17 cellular contexts compared by ENCODE assay signal in genomic region chr14:43754838-43755237, GRCh38.
DNase-seq lines count a peak whose midpoint lies in the region; ATAC-seq and TF ChIP-seq lines count a peak whose summit lies in the region.
"Had no signal": no experiment of that assay in that cellular context is flagged by ENCODE, and none has a peak within 500 bp of the region (broad histone marks: within the 10 kb centered on the region; RNA-seq: fewer than 3 reads in every experiment).

No MANE protein-coding gene starts in this region.

- no peak overlapping the region for H3K4me3 Mint-ChIP-seq in H9
- H3K4me3 Mint-ChIP-seq in WTC11, result peak overlapping the region; percentile 42
- H3K4me3 Mint-ChIP-seq: B cell, CD14-positive monocyte had no signal

- H3K36me3 ChIP-seq in iPS DF 6.9 (ENCODE audit: control insufficient read depth, insufficient read depth, low read length) (no peaks in the 10 kb centered on the region), smooth muscle cell (ENCODE audit: low read depth) (no peaks in the 10 kb centered on the region)

- no CpG with 5 or more reads among the region's 3 CpGs for WGBS in H9 (ENCODE audit: extremely low coverage, insufficient read length, low lambda C conversion rate)
- WGBS in iPS DF 6.9 (ENCODE audit: insufficient coverage, insufficient read length), result no CpG with 5 or more reads among the region's 3 CpGs
- 81% methylated on average over 3 of the region's 3 CpGs for WGBS in smooth muscle cell (ENCODE audit: low lambda C conversion rate)

- H2AFZ ChIP-seq in H9 (ENCODE audit: low read length) (no peak overlapping the region), smooth muscle cell (ENCODE audit: low read depth) (peak overlapping the region; percentile 33)

- H3K79me1 ChIP-seq in H9 (ENCODE audit: insufficient read depth, low read depth, low read length, poor library complexity, severe bottlenecking), result no peaks in the 10 kb centered on the region

- H2BK20ac ChIP-seq in H9 (ENCODE audit: low read depth, low read length, poor library complexity, severe bottlenecking), result no peak overlapping the region

- no peak overlapping the region for H2BK12ac ChIP-seq in H9 (ENCODE audit: insufficient read length, low read depth, low read length)

- CTCF ChIA-PET in WTC11 (lab: Charles Lee), result interaction anchor here (0.5 kb wide), 1 partner anchor 185 kb away, joined by 6 read pairs; no protein-coding TSS in a partner anchor

- H3K9me3 ChIP-seq in H9 (ENCODE audit: control insufficient read depth, low read depth, low read length) (no peaks in the 10 kb centered on the region), iPS DF 6.9 (ENCODE audit: control insufficient read depth, insufficient read depth, low read length) (no peaks in the 10 kb centered on the region), smooth muscle cell (replicated peaks; ENCODE audit: low read depth) (no peaks in the 10 kb centered on the region)

- no peak overlapping the region for H3K23ac ChIP-seq in H9 (ENCODE audit: insufficient read length, low read depth, low read length)

- H3K27me3 ChIP-seq in H9 (ENCODE audit: insufficient read depth, low read length) (no peaks in the 10 kb centered on the region), iPS DF 6.9 (ENCODE audit: control insufficient read depth, insufficient read depth, low read length) (no peaks in the 10 kb centered on the region), smooth muscle cell (ENCODE audit: low read depth) (no peaks in the 10 kb centered on the region)

- no peak overlapping the region for H3K14ac ChIP-seq in H9 (ENCODE audit: insufficient read depth, low read length)

- H4K20me1 ChIP-seq in H9 (ENCODE audit: control insufficient read depth, insufficient read depth, insufficient read length), result no peaks in the 10 kb centered on the region
- H4K20me1 ChIP-seq in smooth muscle cell (ENCODE audit: low read depth), result no peaks in the 10 kb centered on the region

- no peak for TF ChIP-seq CTCF in H9 (conservative IDR thresholded peaks at IDR 0.05)
- TF ChIP-seq CTCF in WTC11 (IDR thresholded peaks at IDR 0.05), result no peak
- TF ChIP-seq CTCF in smooth muscle cell (IDR thresholded peaks at IDR 0.05; ENCODE audit: borderline replicate concordance, insufficient read depth, poor library complexity, severe bottlenecking), result no peak

- H3K4me2 ChIP-seq in H9 (ENCODE audit: insufficient read depth, insufficient read length, low read length) (no peak overlapping the region), smooth muscle cell (no peak overlapping the region)
- H3K4me2 ChIP-seq: KMS-11 had no signal

- H3K4ac ChIP-seq in H9 (ENCODE audit: low read depth, low read length), result no peak overlapping the region

- H3K27ac Mint-ChIP-seq in H9, result peak overlapping the region; percentile 92 to 98 (median 93); a peak in 6 of 7 replicates
- H3K27ac Mint-ChIP-seq in WTC11, result peak overlapping the region; percentile 98
- H3K27ac Mint-ChIP-seq: B cell, CD14-positive monocyte had no signal

- no peak overlapping the region for H3T11ph ChIP-seq in H9 (ENCODE audit: low read length)

- no peak overlapping the region for H3K9ac ChIP-seq in H9 (ENCODE audit: extremely low read depth, insufficient read length, low read length)
- H3K9ac ChIP-seq in smooth muscle cell (ENCODE audit: low read depth), result no peak overlapping the region
- H3K9ac ChIP-seq: KMS-11 had no signal

- H3K4me3 ChIP-seq in iPS DF 6.9 (ENCODE audit: low read length) (no peak overlapping the region), smooth muscle cell (no peak overlapping the region)

- H2BK5ac ChIP-seq in H9 (ENCODE audit: insufficient read length, low read length), result no peak overlapping the region

- H3K27ac ChIP-seq in H9 (ENCODE audit: insufficient read length, low read depth, low read length) (peak overlapping the region; percentile 93), iPS DF 6.9 (ENCODE audit: low read length) (no peak overlapping the region), smooth muscle cell (ENCODE audit: low read depth) (no peak overlapping the region)
- H3K27ac ChIP-seq: KMS-11 had no signal

- H3K36me3 Mint-ChIP-seq in H9 (ENCODE audit: insufficient read depth in 1 of 3, low read depth in 3 of 3) (peaks cover 9 to 37% (median 14%) of the 10 kb centered on the region in 3 experiments), WTC11 (peaks cover 8% of the 10 kb centered on the region)
- H3K36me3 Mint-ChIP-seq: CD14-positive monocyte had no signal

- peak; percentile 97 for ATAC-seq in WTC11
- ATAC-seq in Right ventricle myocardium inferior, result no peak

- peak; percentile 43 for DNase-seq in H9
- peak; percentile 12 for DNase-seq in WTC11 (ENCODE audit: low spot score)
- peak; percentile 43 for DNase-seq in iPS DF 6.9 (ENCODE audit: low read depth, low spot score)
- no peak for DNase-seq in smooth muscle cell (lab: John Stamatoyannopoulos, UW; ENCODE audit: unreplicated experiment)
- DNase-seq in NCI-H2171 treated with DMSO at 0.1 percent for 48 hours (lab: John Stamatoyannopoulos, UW), result no peak
- no peak for DNase-seq in NCI-H1092 treated with DMSO at 0.1 percent for 48 hours (lab: John Stamatoyannopoulos, UW)
- DNase-seq in Right ventricle myocardium inferior (ENCODE audit: missing footprints), result no peak
- DNase-seq: GDM1, IMR-90, NCI-H1694, NCI-H2081 treated with DMSO at 0.1 percent for 48 hours, NCI-H446, NCI-H526, Right ventricle myocardium superior had no signal

- POLR2A ChIA-PET in WTC11 (lab: Charles Lee), result no interaction called here

- no peaks in the 10 kb centered on the region for H3K23me2 ChIP-seq in H9 (ENCODE audit: insufficient read length, low read depth, low read length, poor library complexity, severe bottlenecking)

- no peak overlapping the region for H4K8ac ChIP-seq in H9 (replicated peaks; ENCODE audit: insufficient read length, low read depth, low read length)

- H3K18ac ChIP-seq in H9 (ENCODE audit: insufficient read length, low read depth, low read length), result no peak overlapping the region

- H3K27me3 Mint-ChIP-seq in H9 (ENCODE audit: low read depth) (no peaks in the 10 kb centered on the region), WTC11 (ENCODE audit: low read depth) (no peaks in the 10 kb centered on the region)
- H3K27me3 Mint-ChIP-seq: B cell had no signal

- H2BK15ac ChIP-seq in H9 (ENCODE audit: low read depth, low read length), result no peak overlapping the region

- H3K9me3 Mint-ChIP-seq in H9 (peaks cover 26 to 27% of the 10 kb centered on the region in 2 experiments; a peak in 4 of 5 replicates), WTC11 (peaks cover 17% of the 10 kb centered on the region)

- H4K91ac ChIP-seq in H9 (ENCODE audit: insufficient read length, low read depth, low read length), result no peak overlapping the region

- H3F3A ChIP-seq in smooth muscle cell (ENCODE audit: low read depth), result no peaks in the 10 kb centered on the region

- H2BK120ac ChIP-seq in H9 (ENCODE audit: low read depth, low read length, poor library complexity, severe bottlenecking), result no peak overlapping the region

- H3K79me2 ChIP-seq in H9 (ENCODE audit: insufficient read depth, low read length) (no peaks in the 10 kb centered on the region), smooth muscle cell (ENCODE audit: low read depth) (no peaks in the 10 kb centered on the region)

- H3K56ac ChIP-seq in H9 (ENCODE audit: insufficient read length, low read depth, low read length), result no peak overlapping the region

- no peak overlapping the region for H2AK5ac ChIP-seq in H9 (ENCODE audit: insufficient read length, low read length)

- H4K5ac ChIP-seq in H9 (ENCODE audit: insufficient read length, low read depth, low read length), result no peak overlapping the region

- H3K4me1 Mint-ChIP-seq in H9 (peaks cover 23 to 37% of the 10 kb centered on the region in 2 experiments), WTC11 (peaks cover 28% of the 10 kb centered on the region)
- H3K4me1 Mint-ChIP-seq: B cell, CD14-positive monocyte had no signal

- intact Hi-C loops in Right ventricle myocardium inferior (cut with DNase I), result no loop called here

- no peaks in the 10 kb centered on the region; the same call in 1 of the 2 replicates for H3K4me1 ChIP-seq in H9 (ENCODE audit: insufficient read depth, low read length)
- H3K4me1 ChIP-seq in iPS DF 6.9 (ENCODE audit: control insufficient read depth, insufficient read depth, low read length), result peaks cover 1% of the 10 kb centered on the region; the same call in 1 of the 2 replicates
- H3K4me1 ChIP-seq in smooth muscle cell (ENCODE audit: low read depth), result no peaks in the 10 kb centered on the region

TF ChIP-seq in WTC11, 78 proteins besides CTCF, POLR2A, EP300 and RAD21 (continues in another document):
- TF ChIP-seq JUN (CRISPR knock-in tag; IDR thresholded peaks at IDR 0.05) (no peak), SOX15 (CRISPR knock-in tag; IDR thresholded peaks at IDR 0.05) (no peak), CBFB (CRISPR knock-in tag; IDR thresholded peaks at IDR 0.05; ENCODE audit: low read depth) (no peak), ATF6 (CRISPR knock-in tag; IDR thresholded peaks at IDR 0.05) (no peak), TEAD1 (CRISPR knock-in tag; IDR thresholded peaks at IDR 0.05) (no peak), CREM (CRISPR knock-in tag; IDR thresholded peaks at IDR 0.05) (no peak), ZNF671 (CRISPR knock-in tag; IDR thresholded peaks at IDR 0.05) (no peak), SP1 (CRISPR knock-in tag; conservative IDR thresholded peaks at IDR 0.05) (no peak)
- TF ChIP-seq, protein P1, sequence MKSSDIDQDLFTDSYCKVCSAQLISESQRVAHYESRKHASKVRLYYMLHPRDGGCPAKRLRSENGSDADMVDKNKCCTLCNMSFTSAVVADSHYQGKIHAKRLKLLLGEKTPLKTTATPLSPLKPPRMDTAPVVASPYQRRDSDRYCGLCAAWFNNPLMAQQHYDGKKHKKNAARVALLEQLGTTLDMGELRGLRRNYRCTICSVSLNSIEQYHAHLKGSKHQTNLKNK (CRISPR knock-in tag; IDR thresholded peaks at IDR 0.05), result no peak

Comparison
In these comparisons a context has a peak if more than half of its experiments do, and no peak if none do; other contexts are left out.
1. DNase-seq: peak in H9 (single experiment), WTC11 (single experiment) and iPS DF 6.9 (single experiment); none in smooth muscle cell (single experiment), NCI-H2171 treated with DMSO at 0.1 percent for 48 hours (single experiment), NCI-H1092 treated with DMSO at 0.1 percent for 48 hours (single experiment) and Right ventricle myocardium inferior (single experiment).